In the genomic region with DNA sequence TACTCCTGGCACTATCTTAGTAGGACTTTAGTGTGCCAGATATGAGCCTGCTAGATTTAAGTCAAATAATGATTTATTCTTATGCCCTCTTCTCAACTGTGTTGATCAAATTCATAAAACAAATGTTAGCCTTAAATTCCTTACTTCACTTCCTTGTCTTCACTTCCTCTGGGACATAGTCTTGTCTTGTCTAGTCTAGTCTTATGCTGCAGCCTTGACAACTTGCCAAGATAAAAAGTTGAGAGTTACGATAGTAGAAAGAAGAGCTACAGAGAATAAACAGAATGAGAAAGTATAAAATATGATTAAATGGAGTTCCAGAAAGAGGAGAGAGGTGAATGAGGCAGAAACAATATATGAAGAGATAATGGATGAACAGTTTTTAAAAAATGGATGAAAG, we compare ENCODE assay signal across 26 cellular contexts.
"Had no signal": no experiment of that assay in that cellular context is flagged by ENCODE, and none has a peak within 500 bp of the region (broad histone marks: within the 10 kb centered on the region; RNA-seq: fewer than 3 reads in every experiment).

No MANE protein-coding gene starts in this region.

- H3K9me3 ChIP-seq: left lung, lower lobe of right lung, neutrophil, right atrium auricular region, right lobe of liver, tibial nerve, uterus had no signal

- H3K27ac Mint-ChIP-seq: mesothelial cell of epicardium; naive B cell; natural killer cell; nephron progenitor cell; neural progenitor cell; stimulated activated memory B cell treated with anti-CD40 and anti-IgM and Interleukin-4, amounts not matched to agents 10 μg/mL and 1 μg/mL and 100 μg/mL, for 72 hours; stimulated activated naive CD8-positive, alpha-beta T cell treated with anti-CD3 and anti-CD28 coated beads, Interleukin-15, amount 100 ng/mL, for 72 hours; type B pancreatic cell had no signal

- H3K4me3 ChIP-seq: left lung, lower lobe of right lung, neural progenitor cell, right atrium auricular region, right lobe of liver, smooth muscle cell, tibial nerve, uterus had no signal

- H3K9me3 Mint-ChIP-seq: naive B cell; natural killer cell; nephron progenitor cell; neural progenitor cell; stimulated activated naive CD8-positive, alpha-beta T cell treated with anti-CD3 and anti-CD28 coated beads, Interleukin-15, amount 100 ng/mL, for 72 hours had no signal

- H3K4me1 ChIP-seq: lower lobe of right lung, neural progenitor cell, parathyroid adenoma, right atrium auricular region, right lobe of liver, tibial nerve, uterus had no signal

- ATAC-seq: left colon; left lung; lower lobe of right lung; natural killer cell; right lobe of liver; stimulated activated memory B cell treated with anti-CD40 and anti-IgM and Interleukin-4, amounts not matched to agents 10 μg/mL and 1 μg/mL and 100 μg/mL, for 72 hours; stimulated activated naive CD8-positive, alpha-beta T cell treated with anti-CD3 and anti-CD28 coated beads, Interleukin-15, amount 100 ng/mL, for 72 hours had no signal

- H3K27me3 ChIP-seq: left lung, neutrophil, right atrium auricular region, right lobe of liver, tibial nerve, uterus had no signal

- DNase-seq: kidney; left colon; left lung; lower lobe of right lung; naive B cell; natural killer cell; nephron progenitor cell; occipital lobe; right lobe of liver; stimulated activated CD4-positive, alpha-beta T cell treated with anti-CD3 and anti-CD28 coated beads, Interleukin-1b, Interleukin-23, amount 100 ng/mL, for 48 hours; stimulated activated CD4-positive, alpha-beta T cell treated with anti-CD3 and anti-CD28 coated beads, Interleukin-2, amount 100 ng/mL, for 48 hours; stimulated activated CD4-positive, alpha-beta T cell treated with anti-CD3 and anti-CD28 coated beads, Interleukin-4, amount 100 ng/mL, for 4 hours; stimulated activated CD8-positive, alpha-beta memory T cell treated with anti-CD3 and anti-CD28 coated beads, Interleukin-4, amount 100 ng/mL, for 48 hours; stimulated activated naive CD4-positive, alpha-beta T cell treated with Interleukin-2 at 50 U/mL for 16 hours; stimulated activated naive CD8-positive, alpha-beta T cell treated with anti-CD3 and anti-CD28 coated beads, Interleukin-15, amount 100 ng/mL, for 72 hours; substantia nigra; uterus had no signal

- H3K36me3 ChIP-seq: left lung, lower lobe of right lung, neural progenitor cell, neutrophil, right atrium auricular region, right lobe of liver, tibial nerve, uterus had no signal

- H3K36me3 Mint-ChIP-seq: mesothelial cell of epicardium; naive B cell; natural killer cell; neural progenitor cell; stimulated activated memory B cell treated with anti-CD40 and anti-IgM and Interleukin-4, amounts not matched to agents 10 μg/mL and 1 μg/mL and 100 μg/mL, for 72 hours; type B pancreatic cell had no signal

- H3K4me3 Mint-ChIP-seq: mesothelial cell of epicardium; naive B cell; natural killer cell; nephron progenitor cell; neural progenitor cell; stimulated activated memory B cell treated with anti-CD40 and anti-IgM and Interleukin-4, amounts not matched to agents 10 μg/mL and 1 μg/mL and 100 μg/mL, for 72 hours; stimulated activated naive CD8-positive, alpha-beta T cell treated with anti-CD3 and anti-CD28 coated beads, Interleukin-15, amount 100 ng/mL, for 72 hours; type B pancreatic cell had no signal

- H3K4me1 Mint-ChIP-seq: naive B cell; natural killer cell; nephron progenitor cell; neural progenitor cell; stimulated activated memory B cell treated with anti-CD40 and anti-IgM and Interleukin-4, amounts not matched to agents 10 μg/mL and 1 μg/mL and 100 μg/mL, for 72 hours; stimulated activated naive CD8-positive, alpha-beta T cell treated with anti-CD3 and anti-CD28 coated beads, Interleukin-15, amount 100 ng/mL, for 72 hours had no signal

- H3K27me3 Mint-ChIP-seq: stimulated activated naive CD8-positive, alpha-beta T cell treated with anti-CD3 and anti-CD28 coated beads, Interleukin-15, amount 100 ng/mL, for 72 hours; type B pancreatic cell had no signal

- H3K27ac ChIP-seq: left lung, lower lobe of right lung, neural progenitor cell, neutrophil, parathyroid adenoma, right atrium auricular region, right lobe of liver, tibial nerve, uterus had no signal
